Comparison of ENCODE assay signal across 1 cellular context in the genomic region with DNA sequence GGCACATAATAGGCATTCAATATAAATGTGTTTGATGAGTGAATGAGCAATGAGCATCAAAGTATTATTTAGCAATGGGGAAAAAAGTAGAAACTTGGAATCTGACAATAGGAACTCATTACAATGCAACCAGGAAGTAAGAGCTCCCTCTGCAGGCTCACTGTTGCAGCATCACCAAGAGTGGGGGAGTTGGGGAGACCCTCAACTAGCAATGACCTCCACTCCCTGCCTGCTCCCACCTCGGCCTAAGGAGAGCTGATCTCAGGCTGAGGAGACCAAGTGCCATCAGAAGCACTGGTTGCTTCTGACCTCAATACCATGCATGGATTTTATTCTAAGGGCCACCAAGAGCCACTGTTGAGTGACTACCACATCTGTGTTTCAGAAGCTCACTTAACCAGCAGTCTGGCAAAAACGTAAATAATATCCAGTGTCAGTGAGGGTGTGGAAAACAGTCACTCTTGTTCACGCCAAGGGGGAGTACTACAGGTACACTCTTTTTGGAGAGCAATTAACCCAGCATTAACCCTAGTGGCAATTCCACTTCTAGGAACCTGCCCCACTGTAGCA.
TF ChIP-seq lines count a peak whose summit lies in the region.

No MANE protein-coding gene starts in this region.

TF ChIP-seq in liver, 16 proteins besides CTCF, POLR2A, EP300 and RAD21 (continued from another document):
- TF ChIP-seq, protein P1, sequence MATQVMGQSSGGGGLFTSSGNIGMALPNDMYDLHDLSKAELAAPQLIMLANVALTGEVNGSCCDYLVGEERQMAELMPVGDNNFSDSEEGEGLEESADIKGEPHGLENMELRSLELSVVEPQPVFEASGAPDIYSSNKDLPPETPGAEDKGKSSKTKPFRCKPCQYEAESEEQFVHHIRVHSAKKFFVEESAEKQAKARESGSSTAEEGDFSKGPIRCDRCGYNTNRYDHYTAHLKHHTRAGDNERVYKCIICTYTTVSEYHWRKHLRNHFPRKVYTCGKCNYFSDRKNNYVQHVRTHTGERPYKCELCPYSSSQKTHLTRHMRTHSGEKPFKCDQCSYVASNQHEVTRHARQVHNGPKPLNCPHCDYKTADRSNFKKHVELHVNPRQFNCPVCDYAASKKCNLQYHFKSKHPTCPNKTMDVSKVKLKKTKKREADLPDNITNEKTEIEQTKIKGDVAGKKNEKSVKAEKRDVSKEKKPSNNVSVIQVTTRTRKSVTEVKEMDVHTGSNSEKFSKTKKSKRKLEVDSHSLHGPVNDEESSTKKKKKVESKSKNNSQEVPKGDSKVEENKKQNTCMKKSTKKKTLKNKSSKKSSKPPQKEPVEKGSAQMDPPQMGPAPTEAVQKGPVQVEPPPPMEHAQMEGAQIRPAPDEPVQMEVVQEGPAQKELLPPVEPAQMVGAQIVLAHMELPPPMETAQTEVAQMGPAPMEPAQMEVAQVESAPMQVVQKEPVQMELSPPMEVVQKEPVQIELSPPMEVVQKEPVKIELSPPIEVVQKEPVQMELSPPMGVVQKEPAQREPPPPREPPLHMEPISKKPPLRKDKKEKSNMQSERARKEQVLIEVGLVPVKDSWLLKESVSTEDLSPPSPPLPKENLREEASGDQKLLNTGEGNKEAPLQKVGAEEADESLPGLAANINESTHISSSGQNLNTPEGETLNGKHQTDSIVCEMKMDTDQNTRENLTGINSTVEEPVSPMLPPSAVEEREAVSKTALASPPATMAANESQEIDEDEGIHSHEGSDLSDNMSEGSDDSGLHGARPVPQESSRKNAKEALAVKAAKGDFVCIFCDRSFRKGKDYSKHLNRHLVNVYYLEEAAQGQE (IDR thresholded peaks at IDR 0.05) = no peak
- TF ChIP-seq HNF4G (IDR thresholded peaks at IDR 0.05) = no peak
- no peak for TF ChIP-seq HNF4A (conservative IDR thresholded peaks at IDR 0.05)
- no peak for TF ChIP-seq YY1 (IDR thresholded peaks at IDR 0.05)
- TF ChIP-seq, protein P2, sequence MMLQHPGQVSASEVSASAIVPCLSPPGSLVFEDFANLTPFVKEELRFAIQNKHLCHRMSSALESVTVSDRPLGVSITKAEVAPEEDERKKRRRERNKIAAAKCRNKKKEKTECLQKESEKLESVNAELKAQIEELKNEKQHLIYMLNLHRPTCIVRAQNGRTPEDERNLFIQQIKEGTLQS (IDR thresholded peaks at IDR 0.05) = no peak
- TF ChIP-seq RXRA (IDR thresholded peaks at IDR 0.05) = no peak
- no peak for TF ChIP-seq SP1 (IDR thresholded peaks at IDR 0.05)
- no peak for TF ChIP-seq FOXA2 (IDR thresholded peaks at IDR 0.05)
- no peak for TF ChIP-seq FOXA1 (IDR thresholded peaks at IDR 0.05)
- TF ChIP-seq JUND (IDR thresholded peaks at IDR 0.05) = no peak
TF ChIP-seq in liver: peak in this region for 0.
